Comparison of ENCODE assay signal across 27 cellular contexts in the genomic region with DNA sequence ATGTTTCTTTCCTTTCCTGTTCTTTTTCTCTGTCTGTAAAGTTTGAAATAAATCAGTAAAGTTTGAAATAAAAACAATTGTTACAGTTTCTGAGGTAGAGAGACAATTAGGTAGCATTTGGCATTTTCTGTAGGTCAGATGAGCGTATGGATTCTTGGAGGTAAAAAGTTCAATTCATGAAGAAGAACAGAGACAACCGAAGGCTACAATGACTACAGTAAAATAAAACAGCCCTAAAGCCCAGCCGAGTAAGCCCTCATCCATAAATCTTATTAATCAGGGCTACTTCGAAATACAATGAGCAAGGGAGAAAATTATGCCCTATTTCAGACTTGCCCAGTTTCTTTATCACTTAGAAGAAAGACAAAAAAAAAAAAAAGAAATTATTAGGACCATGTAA.
A peak's percentile ranks its signal among the peaks of the same experiment; 100 is the strongest.
DNase-seq lines count a peak whose midpoint lies in the region; ATAC-seq, FAIRE-seq and TF ChIP-seq lines count a peak whose summit lies in the region.
"Had no signal": no experiment of that assay in that cellular context is flagged by ENCODE, and none has a peak within 500 bp of the region (broad histone marks: within the 10 kb centered on the region; RNA-seq: fewer than 3 reads in every experiment).

No MANE protein-coding gene starts in this region.

- intact Hi-C loops in endothelial cell of umbilical vein (cut with micrococcal nuclease), result loop anchor here (1.0 to 5.0 kb wide), 8 partner anchors 8 to 1189 kb away; no protein-coding TSS in a partner anchor

- H4K20me1 ChIP-seq in endothelial cell of umbilical vein (replicated peaks; ENCODE audit: control insufficient read depth, extremely low read depth, insufficient read depth, low read length), result no peaks in the 10 kb centered on the region

- H3K4me1 Mint-ChIP-seq in activated CD8-positive, alpha-beta memory T cell treated with anti-CD3 and anti-CD28 coated beads, Interleukin-2, amount 10 ng/mL, durations not matched to agents 7 days and 5 days, result no peaks in the 10 kb centered on the region
- H3K4me1 Mint-ChIP-seq: CD8-positive, alpha-beta memory T cell had no signal

- peak; percentile 50; the same call in 2 of the 3 replicates for ATAC-seq in SK-N-SH treated with all-trans-retinoic acid at 6 μM for 48 hours
- ATAC-seq in GM18907 (IDR thresholded peaks at IDR 0.05; ENCODE audit: unreplicated experiment), result no peak
- ATAC-seq in activated CD8-positive, alpha-beta memory T cell treated with anti-CD3 and anti-CD28 coated beads, Interleukin-2, amount 10 ng/mL, durations not matched to agents 7 days and 5 days, result no peak
- ATAC-seq: GM12878, HepG2, K562 had no signal

- no peak overlapping the region for H3K4me3 Mint-ChIP-seq in activated CD8-positive, alpha-beta memory T cell treated with anti-CD3 and anti-CD28 coated beads, Interleukin-2, amount 10 ng/mL, durations not matched to agents 7 days and 5 days
- H3K4me3 Mint-ChIP-seq: CD8-positive, alpha-beta memory T cell; H9 had no signal

- peak overlapping the region; percentile 72 for H3K9ac ChIP-seq in endothelial cell of umbilical vein (replicated peaks; ENCODE audit: extremely low read depth, insufficient read depth, low read length)

- H3K9me1 ChIP-seq in endothelial cell of umbilical vein (replicated peaks; ENCODE audit: control insufficient read depth, extremely low read depth, insufficient read depth, low read length), result no peaks in the 10 kb centered on the region

- POLR2A ChIA-PET in endothelial cell of umbilical vein (lab: Charles Lee), result no interaction called here

- no peaks in the 10 kb centered on the region for H3K9me3 ChIP-seq in endothelial cell of umbilical vein (replicated peaks; ENCODE audit: control insufficient read depth, insufficient read depth, low read length)

- no peaks in the 10 kb centered on the region for H3K79me2 ChIP-seq in endothelial cell of umbilical vein (ENCODE audit: control insufficient read depth, insufficient read depth, low read length)

- DNase-seq in NCI-H82 treated with DMSO at 0.1 percent for 48 hours (lab: John Stamatoyannopoulos, UW; ENCODE audit: unreplicated experiment) (peak; percentile 43), endothelial cell of umbilical vein (ENCODE audit: low read depth, low spot score) (no peak), retina (peak; percentile 5), SW 1271 (lab: John Stamatoyannopoulos, UW) (no peak), amygdala (lab: John Stamatoyannopoulos, UW) (no peak)
- DNase-seq in activated CD8-positive, alpha-beta memory T cell treated with anti-CD3 and anti-CD28 coated beads, Interleukin-2, amount 10 ng/mL, durations not matched to agents 7 days and 5 days, result no peak
- DNase-seq: CD8-positive, alpha-beta memory T cell; DMS 273 treated with DMSO at 0.1 percent for 48 hours; DMS79; EL; GDM1; H9; Kasumi-1; NCI-H1092 treated with DMSO at 0.1 percent for 48 hours; NCI-H1436; NCI-H187; NCI-H524; NCI-H748 treated with DMSO at 0.1 percent for 48 hours; T-helper 1 cell had no signal

- H3K27ac Mint-ChIP-seq in activated CD8-positive, alpha-beta memory T cell treated with anti-CD3 and anti-CD28 coated beads, Interleukin-2, amount 10 ng/mL, durations not matched to agents 7 days and 5 days, result no peak overlapping the region
- H3K27ac Mint-ChIP-seq: CD8-positive, alpha-beta memory T cell; H9 had no signal

- no peak for TF ChIP-seq POLR2A in endothelial cell of umbilical vein (IDR thresholded peaks at IDR 0.05; ENCODE audit: low read depth, low read length)

- peak overlapping the region; percentile 14 for H2AFZ ChIP-seq in endothelial cell of umbilical vein (ENCODE audit: low read depth, low read length)

- no peak for FAIRE-seq in endothelial cell of umbilical vein (lab: Jason Lieb, UNC)
- FAIRE-seq: GM12878, GM19239, HepG2, K562 had no signal

- H3K9me3 Mint-ChIP-seq in activated CD8-positive, alpha-beta memory T cell treated with anti-CD3 and anti-CD28 coated beads, Interleukin-2, amount 10 ng/mL, durations not matched to agents 7 days and 5 days (ENCODE audit: low read depth), result peaks cover 2% of the 10 kb centered on the region
- H3K9me3 Mint-ChIP-seq: H9 had no signal

- no peaks in the 10 kb centered on the region for H3K27me3 Mint-ChIP-seq in activated CD8-positive, alpha-beta memory T cell treated with anti-CD3 and anti-CD28 coated beads, Interleukin-2, amount 10 ng/mL, durations not matched to agents 7 days and 5 days
- H3K27me3 Mint-ChIP-seq: CD8-positive, alpha-beta memory T cell had no signal

- H3K36me3 ChIP-seq in endothelial cell of umbilical vein (ENCODE audit: control insufficient read depth in 2 of 2, extremely low read depth in 1 of 2, insufficient read depth in 2 of 2, low read length in 2 of 2), result no peaks in the 10 kb centered on the region

- dilution Hi-C loops in endothelial cell of umbilical vein (cut with MboI; ENCODE audit: extremely low pct_ligation_motif_present, low sequenced_read_pairs), result no loop called here

- no peak for TF ChIP-seq CTCF in endothelial cell of umbilical vein (IDR thresholded peaks at IDR 0.05; ENCODE audit: extremely low read depth in 1 of 2, insufficient read depth in 1 of 2, low read depth in 1 of 2, low read length in 2 of 2)

- H3K27me3 ChIP-seq in endothelial cell of umbilical vein (ENCODE audit: control insufficient read depth in 2 of 2, insufficient read depth in 2 of 2, low read length in 2 of 2), result no peaks in the 10 kb centered on the region

- CTCF ChIA-PET in endothelial cell of umbilical vein (lab: Charles Lee), result interaction anchor here (2.2 kb wide), 1 partner anchor 18 kb away, joined by 5 read pairs; no protein-coding TSS in a partner anchor
- CTCF ChIA-PET in activated CD8-positive, alpha-beta memory T cell treated with anti-CD3 and anti-CD28 coated beads, Interleukin-2, amount 10 ng/mL, durations not matched to agents 7 days and 5 days (lab: Charles Lee), result no interaction called here

- peaks cover 28% of the 10 kb centered on the region for H3K4me1 ChIP-seq in endothelial cell of umbilical vein (ENCODE audit: control insufficient read depth, extremely low read depth, insufficient read depth, low read length)

- no peaks in the 10 kb centered on the region for H3K36me3 Mint-ChIP-seq in activated CD8-positive, alpha-beta memory T cell treated with anti-CD3 and anti-CD28 coated beads, Interleukin-2, amount 10 ng/mL, durations not matched to agents 7 days and 5 days
- H3K36me3 Mint-ChIP-seq: CD8-positive, alpha-beta memory T cell had no signal

- peak overlapping the region; percentile 87 for H3K27ac ChIP-seq in endothelial cell of umbilical vein (ENCODE audit: insufficient read depth, low read depth, low read length)
- H3K27ac ChIP-seq: C4-2B, RWPE1 had no signal

- H3K4me3 ChIP-seq in endothelial cell of umbilical vein (replicated peaks in 1 of 3; ENCODE audit: insufficient read depth in 1 of 3, low read depth in 1 of 3, low read length in 3 of 3), result no peak overlapping the region
- H3K4me3 ChIP-seq: GM12878, K562 had no signal

- BruUV-seq in endothelial cell of umbilical vein (replicated peaks; lab: Mats Ljungman, UMichigan), result TSS peak; percentile 92

- H3K4me2 ChIP-seq in endothelial cell of umbilical vein (ENCODE audit: insufficient read depth, low read length), result peak overlapping the region; percentile 45

TF ChIP-seq in SK-N-SH treated with all-trans-retinoic acid at 6 μM for 48 hours, 23 proteins besides CTCF, POLR2A, EP300 and RAD21 (continues in another document):
- no peak for TF ChIP-seq OSR1 (CRISPR knock-in tag; IDR thresholded peaks at IDR 0.05)
- TF ChIP-seq ZNF565 (CRISPR knock-in tag; conservative IDR thresholded peaks at IDR 0.05; ENCODE audit: low read depth), result no peak
- no peak for TF ChIP-seq BACH2 (CRISPR knock-in tag; IDR thresholded peaks at IDR 0.05; ENCODE audit: borderline replicate concordance)
- 0 out of 2 replicates have a peak, but pooled peaks have one; percentile 21 for TF ChIP-seq GLIS3 (CRISPR knock-in tag; IDR thresholded peaks at IDR 0.05)
- TF ChIP-seq ZFP3 (CRISPR knock-in tag; IDR thresholded peaks at IDR 0.05), result no peak
- TF ChIP-seq, protein P1, sequence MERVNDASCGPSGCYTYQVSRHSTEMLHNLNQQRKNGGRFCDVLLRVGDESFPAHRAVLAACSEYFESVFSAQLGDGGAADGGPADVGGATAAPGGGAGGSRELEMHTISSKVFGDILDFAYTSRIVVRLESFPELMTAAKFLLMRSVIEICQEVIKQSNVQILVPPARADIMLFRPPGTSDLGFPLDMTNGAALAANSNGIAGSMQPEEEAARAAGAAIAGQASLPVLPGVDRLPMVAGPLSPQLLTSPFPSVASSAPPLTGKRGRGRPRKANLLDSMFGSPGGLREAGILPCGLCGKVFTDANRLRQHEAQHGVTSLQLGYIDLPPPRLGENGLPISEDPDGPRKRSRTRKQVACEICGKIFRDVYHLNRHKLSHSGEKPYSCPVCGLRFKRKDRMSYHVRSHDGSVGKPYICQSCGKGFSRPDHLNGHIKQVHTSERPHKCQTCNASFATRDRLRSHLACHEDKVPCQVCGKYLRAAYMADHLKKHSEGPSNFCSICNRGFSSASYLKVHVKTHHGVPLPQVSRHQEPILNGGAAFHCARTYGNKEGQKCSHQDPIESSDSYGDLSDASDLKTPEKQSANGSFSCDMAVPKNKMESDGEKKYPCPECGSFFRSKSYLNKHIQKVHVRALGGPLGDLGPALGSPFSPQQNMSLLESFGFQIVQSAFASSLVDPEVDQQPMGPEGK (CRISPR knock-in tag; IDR thresholded peaks at IDR 0.05; ENCODE audit: borderline replicate concordance), result no peak

TF ChIP-seq in endothelial cell of umbilical vein, 7 proteins besides CTCF, POLR2A, EP300 and RAD21:
- no peak for TF ChIP-seq GATA2 (IDR thresholded peaks at IDR 0.05; ENCODE audit: insufficient read depth, insufficient read length, low read depth, low read length)
- TF ChIP-seq MYC (IDR thresholded peaks at IDR 0.05; ENCODE audit: low read depth, low read length), result no peak
- TF ChIP-seq POLR2AphosphoS5 (IDR thresholded peaks at IDR 0.05; ENCODE audit: insufficient read depth, low read depth, low read length), result no peak
- TF ChIP-seq FOS (IDR thresholded peaks at IDR 0.05; ENCODE audit: borderline replicate concordance, insufficient read depth, low read length), result no peak
- TF ChIP-seq JUN (IDR thresholded peaks at IDR 0.05; ENCODE audit: borderline replicate concordance, insufficient read depth, insufficient read length, low read depth), result no peak
- TF ChIP-seq, protein P2, sequence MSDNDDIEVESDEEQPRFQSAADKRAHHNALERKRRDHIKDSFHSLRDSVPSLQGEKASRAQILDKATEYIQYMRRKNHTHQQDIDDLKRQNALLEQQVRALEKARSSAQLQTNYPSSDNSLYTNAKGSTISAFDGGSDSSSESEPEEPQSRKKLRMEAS (IDR thresholded peaks at IDR 0.05; ENCODE audit: insufficient read depth, insufficient read length), result no peak
- no peak for TF ChIP-seq EZH2 (IDR thresholded peaks at IDR 0.05; ENCODE audit: borderline replicate concordance, low read depth, low read length, severe bottlenecking)

Comparison
In these comparisons a context has a peak if more than half of its experiments do, and no peak if none do; other contexts are left out.
1. DNase-seq: peak in NCI-H82 treated with DMSO at 0.1 percent for 48 hours (single experiment) and retina (single experiment); none in endothelial cell of umbilical vein (single experiment), SW 1271 (0 of 2), amygdala (0 of 56) and activated CD8-positive, alpha-beta memory T cell treated with anti-CD3 and anti-CD28 coated beads, Interleukin-2, amount 10 ng/mL, durations not matched to agents 7 days and 5 days (single experiment).